8 cellular contexts compared by ENCODE assay signal in genomic region chr1:151006331-151007052, GRCh38. TPM values are rescaled to one million over a fixed set of nuclear protein-coding genes. Genes with fewer than 3 reads are reported as not detected.
DNase-seq lines count a peak whose midpoint lies in the region; ATAC-seq and TF ChIP-seq lines count a peak whose summit lies in the region.

A gene with protein sequence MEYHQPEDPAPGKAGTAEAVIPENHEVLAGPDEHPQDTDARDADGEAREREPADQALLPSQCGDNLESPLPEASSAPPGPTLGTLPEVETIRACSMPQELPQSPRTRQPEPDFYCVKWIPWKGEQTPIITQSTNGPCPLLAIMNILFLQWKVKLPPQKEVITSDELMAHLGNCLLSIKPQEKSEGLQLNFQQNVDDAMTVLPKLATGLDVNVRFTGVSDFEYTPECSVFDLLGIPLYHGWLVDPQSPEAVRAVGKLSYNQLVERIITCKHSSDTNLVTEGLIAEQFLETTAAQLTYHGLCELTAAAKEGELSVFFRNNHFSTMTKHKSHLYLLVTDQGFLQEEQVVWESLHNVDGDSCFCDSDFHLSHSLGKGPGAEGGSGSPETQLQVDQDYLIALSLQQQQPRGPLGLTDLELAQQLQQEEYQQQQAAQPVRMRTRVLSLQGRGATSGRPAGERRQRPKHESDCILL (minus strand): TSS chr1:151006902. CDS start chr1:151002617, 4,285 bp downstream.

- peak; percentile 61 for TF ChIP-seq CTCF in GM12864 (IDR thresholded peaks at IDR 0.05; ENCODE audit: low read depth, low read length, missing control alignments)

- H3K4me3 ChIP-seq in GM12864 (ENCODE audit: low read depth, low read length) = peak within 1 kb of the TSS; percentile 85

- DNase-seq in 8988T (peak; percentile 77), GM12864 (ENCODE audit: low read depth) (no peak), Kasumi-1 (lab: John Stamatoyannopoulos, UW) (peak; percentile 95 to 96), RKO (ENCODE audit: low spot score) (peak; percentile 93), amygdala (lab: John Stamatoyannopoulos, UW) (peak in 53 of 56 donors; percentile 17 to 91 (median 68)), cardiac septum (ENCODE audit: low spot score) (peak; percentile 89), occipital lobe (lab: John Stamatoyannopoulos, UW) (peak; percentile 80)

- ATAC-seq in HG02759 (IDR thresholded peaks at IDR 0.05; ENCODE audit: unreplicated experiment) = no peak

- intact Hi-C loops in cardiac septum (cut with DNase I) = loop anchor here (2.0 kb wide), 2 partner anchors 28 to 52 kb away; partner anchors contain the start of gene CDC42SE1

RNA-seq across cellular contexts. Expression of the gene that starts here (rescaled TPM):
- 49.1 TPM for total RNA-seq in cardiac septum
- 10.5 TPM for total RNA-seq in occipital lobe
